ENCODE assay signal across 26 cellular contexts in genomic region chr2:100682536-100682935, GRCh38.
"Had no signal": no experiment of that assay in that cellular context is flagged by ENCODE, and none has a peak within 500 bp of the region (broad histone marks: within the 10 kb centered on the region; RNA-seq: fewer than 3 reads in every experiment).

No MANE protein-coding gene starts in this region.

- H3K9me3 ChIP-seq: esophagus squamous epithelium, pancreas, thyroid gland had no signal

- H3K36me3 ChIP-seq: esophagus squamous epithelium, heart right ventricle, pancreas, stomach, thyroid gland had no signal

- H3K27me3 Mint-ChIP-seq: dendritic cell treated with granulocyte-macrophage colony-stimulating factor and Interleukin-4, amounts not matched to agents 40 ng/mL and 50 ng/mL, for 4 days; type B pancreatic cell had no signal

- H3K9me3 Mint-ChIP-seq: natural killer cell had no signal

- H3K4me1 Mint-ChIP-seq: memory B cell had no signal

- ATAC-seq: heart right ventricle, left colon, natural killer cell, pancreas, sciatic nerve had no signal

- H3K36me3 Mint-ChIP-seq: natural killer cell, type B pancreatic cell had no signal

- H3K27ac ChIP-seq: esophagus squamous epithelium, heart right ventricle, pancreas, stomach, thyroid gland had no signal

- H3K27ac Mint-ChIP-seq: dendritic cell treated with granulocyte-macrophage colony-stimulating factor and Interleukin-4, amounts not matched to agents 40 ng/mL and 50 ng/mL, for 4 days; memory B cell; natural killer cell; type B pancreatic cell had no signal

- H3K27me3 ChIP-seq: esophagus squamous epithelium, heart right ventricle, pancreas, stomach, thyroid gland had no signal

- H3K4me3 Mint-ChIP-seq: dendritic cell treated with granulocyte-macrophage colony-stimulating factor and Interleukin-4, amounts not matched to agents 40 ng/mL and 50 ng/mL, for 4 days; memory B cell; natural killer cell; type B pancreatic cell had no signal

- DNase-seq: cerebellar nuclear complex; effector CD8-positive, alpha-beta T cell; esophagus squamous epithelium; foreskin melanocyte; glutamatergic neuron; heart right ventricle; hippocampal formation; kidney glomerular epithelial cell; left colon; natural killer cell; occipital lobe; pancreas; retina; stimulated activated CD4-positive, alpha-beta T cell treated with anti-CD3 and anti-CD28 coated beads, Interleukin-12 subunit alpha, Interleukin-12 subunit beta, amount 100 ng/mL, for 4 hours; stimulated activated CD4-positive, alpha-beta T cell treated with anti-CD3 and anti-CD28 coated beads, Interleukin-1b, Interleukin-23, amount 100 ng/mL, for 48 hours; stimulated activated CD4-positive, alpha-beta T cell treated with anti-CD3 and anti-CD28 coated beads, Interleukin-4, amount 100 ng/mL, for 1 hour; stimulated activated CD8-positive, alpha-beta memory T cell treated with anti-CD3 and anti-CD28 coated beads, Interleukin-4, amount 100 ng/mL, for 48 hours; stimulated activated naive CD4-positive, alpha-beta T cell treated with Interleukin-2 at 50 U/mL for 16 hours; stomach; thyroid gland had no signal

- H3K4me3 ChIP-seq: esophagus squamous epithelium, heart right ventricle, lung, pancreas, smooth muscle cell, stomach, thyroid gland had no signal

- H3K4me1 ChIP-seq: esophagus squamous epithelium, heart right ventricle, pancreas, stomach, thyroid gland had no signal
